24 cellular contexts compared by ENCODE assay signal in genomic region chr7:150731916-150732315, GRCh38. TPM values are rescaled to one million over a fixed set of nuclear protein-coding genes. Genes with fewer than 3 reads are reported as not detected.
DNase-seq lines count a peak whose midpoint lies in the region; ATAC-seq lines count a peak whose summit lies in the region.
"Had no signal": no experiment of that assay in that cellular context is flagged by ENCODE, and none has a peak within 500 bp of the region (broad histone marks: within the 10 kb centered on the region; RNA-seq: fewer than 3 reads in every experiment).

No MANE protein-coding gene starts in this region.

- peak; percentile 49 for ATAC-seq in T-helper 17 cell
- peak; percentile 47 for ATAC-seq in activated naive CD8-positive, alpha-beta T cell treated with anti-CD3 and anti-CD28 coated beads, Interleukin-2, amount 50 U/mL, for 24 hours
- ATAC-seq: foreskin keratinocyte, left lung, sciatic nerve had no signal

- DNase-seq in activated naive CD4-positive, alpha-beta T cell treated with anti-CD3 and anti-CD28 coated beads for 36 hours: peak; percentile 63
- DNase-seq in activated naive CD4-positive, alpha-beta T cell (lab: John Stamatoyannopoulos, UW): no peak
- DNase-seq in T-helper 17 cell (no peak), medulla oblongata (ENCODE audit: extremely low spot score) (no peak), amniotic stem cell (lab: John Stamatoyannopoulos, UW) (no peak)
- no peak for DNase-seq in activated naive CD8-positive, alpha-beta T cell treated with anti-CD3 and anti-CD28 coated beads, Interleukin-2, amount 50 U/mL, for 24 hours
- DNase-seq in stimulated activated CD4-positive, alpha-beta T cell treated with anti-CD3 and anti-CD28 coated beads, Interleukin-4, amount 100 ng/mL, for 24 hours: no peak
- DNase-seq: activated CD4-positive, alpha-beta T cell treated with anti-CD3 and anti-CD28 coated beads, Interleukin-2, amount 50 U/mL, for 4 hours; activated effector memory CD4-positive, alpha-beta T cell treated with Interleukin-2 at 50 U/mL for 16 hours; cerebellar nuclear complex; erythroblast; foreskin keratinocyte; H7; left lung; NCI-H1105 treated with DMSO at 0.1 percent for 48 hours; NCI-H2081; nephron progenitor cell; SIG-M5; stimulated activated CD4-positive, alpha-beta T cell treated with anti-CD3 and anti-CD28 coated beads, Interleukin-15, amount 100 ng/mL, for 24 hours had no signal

- intact Hi-C loops in activated naive CD4-positive, alpha-beta T cell treated with anti-CD3 and anti-CD28 coated beads for 36 hours (cut with micrococcal nuclease): loop anchor here (1.0 to 2.0 kb wide), 3 partner anchors 16 to 164 kb away; partner anchors contain the start of genes GIMAP1 and GIMAP2

- peaks cover 4% of the 10 kb centered on the region for H3K9me3 ChIP-seq in T-helper 17 cell (ENCODE audit: control insufficient read depth, low read length, poor library complexity, severe bottlenecking)
- H3K9me3 ChIP-seq: suprapubic skin had no signal

- no peaks in the 10 kb centered on the region for H3K27me3 Mint-ChIP-seq in activated naive CD4-positive, alpha-beta T cell treated with anti-CD3 and anti-CD28 coated beads for 36 hours (ENCODE audit: low read depth)
- H3K27me3 Mint-ChIP-seq in T-helper 17 cell: no peaks in the 10 kb centered on the region
- no peaks in the 10 kb centered on the region for H3K27me3 Mint-ChIP-seq in activated naive CD8-positive, alpha-beta T cell treated with anti-CD3 and anti-CD28 coated beads, Interleukin-2, amount 50 U/mL, for 24 hours
- H3K27me3 Mint-ChIP-seq in stimulated activated naive CD8-positive, alpha-beta T cell treated with anti-CD3 and anti-CD28 coated beads, Interleukin-15, Interleukin-2, amounts not matched to agents 100 ng/mL and 50 ng/mL, for 24 hours: no peaks in the 10 kb centered on the region

- H3K4me3 Mint-ChIP-seq in activated naive CD4-positive, alpha-beta T cell treated with anti-CD3 and anti-CD28 coated beads for 36 hours: peak overlapping the region; percentile 22
- H3K4me3 Mint-ChIP-seq in T-helper 17 cell: peak overlapping the region; percentile 61
- peak overlapping the region; percentile 75 for H3K4me3 Mint-ChIP-seq in activated naive CD8-positive, alpha-beta T cell treated with anti-CD3 and anti-CD28 coated beads, Interleukin-2, amount 50 U/mL, for 24 hours
- peak overlapping the region; percentile 74 for H3K4me3 Mint-ChIP-seq in stimulated activated naive CD8-positive, alpha-beta T cell treated with anti-CD3 and anti-CD28 coated beads, Interleukin-15, Interleukin-2, amounts not matched to agents 100 ng/mL and 50 ng/mL, for 24 hours
- H3K4me3 Mint-ChIP-seq: mesothelial cell of epicardium, nephron progenitor cell had no signal

- peak overlapping the region; percentile 95 for H3K27ac Mint-ChIP-seq in activated naive CD4-positive, alpha-beta T cell treated with anti-CD3 and anti-CD28 coated beads for 36 hours
- peak overlapping the region; percentile 98 for H3K27ac Mint-ChIP-seq in T-helper 17 cell
- peak overlapping the region; percentile 94 for H3K27ac Mint-ChIP-seq in activated naive CD8-positive, alpha-beta T cell treated with anti-CD3 and anti-CD28 coated beads, Interleukin-2, amount 50 U/mL, for 24 hours
- H3K27ac Mint-ChIP-seq in stimulated activated naive CD8-positive, alpha-beta T cell treated with anti-CD3 and anti-CD28 coated beads, Interleukin-15, Interleukin-2, amounts not matched to agents 100 ng/mL and 50 ng/mL, for 24 hours: peak overlapping the region; percentile 96
- H3K27ac Mint-ChIP-seq: mesothelial cell of epicardium, nephron progenitor cell had no signal

- peaks cover 87% of the 10 kb centered on the region for H3K4me1 Mint-ChIP-seq in activated naive CD4-positive, alpha-beta T cell treated with anti-CD3 and anti-CD28 coated beads for 36 hours (ENCODE audit: low read depth)
- H3K4me1 Mint-ChIP-seq in T-helper 17 cell: peaks cover 55% of the 10 kb centered on the region
- peaks cover 78% of the 10 kb centered on the region for H3K4me1 Mint-ChIP-seq in activated naive CD8-positive, alpha-beta T cell treated with anti-CD3 and anti-CD28 coated beads, Interleukin-2, amount 50 U/mL, for 24 hours
- H3K4me1 Mint-ChIP-seq in stimulated activated naive CD8-positive, alpha-beta T cell treated with anti-CD3 and anti-CD28 coated beads, Interleukin-15, Interleukin-2, amounts not matched to agents 100 ng/mL and 50 ng/mL, for 24 hours (ENCODE audit: low read depth): peaks cover 81% of the 10 kb centered on the region
- H3K4me1 Mint-ChIP-seq: mesothelial cell of epicardium had no signal

- H3K9me3 Mint-ChIP-seq in activated naive CD4-positive, alpha-beta T cell treated with anti-CD3 and anti-CD28 coated beads for 36 hours: peaks cover 19% of the 10 kb centered on the region
- peaks cover 22% of the 10 kb centered on the region for H3K9me3 Mint-ChIP-seq in activated naive CD8-positive, alpha-beta T cell treated with anti-CD3 and anti-CD28 coated beads, Interleukin-2, amount 50 U/mL, for 24 hours
- H3K9me3 Mint-ChIP-seq in stimulated activated naive CD8-positive, alpha-beta T cell treated with anti-CD3 and anti-CD28 coated beads, Interleukin-15, Interleukin-2, amounts not matched to agents 100 ng/mL and 50 ng/mL, for 24 hours: peaks cover 17% of the 10 kb centered on the region

- CTCF ChIA-PET in activated naive CD4-positive, alpha-beta T cell treated with anti-CD3 and anti-CD28 coated beads for 36 hours (lab: Charles Lee): interaction anchor here (0.9 to 2.4 kb wide), 6 partner anchors 9 to 283 kb away, joined by 3 to 25 read pairs (median 7); partner anchors contain the start of gene GIMAP1

- H3K36me3 Mint-ChIP-seq in activated naive CD4-positive, alpha-beta T cell treated with anti-CD3 and anti-CD28 coated beads for 36 hours (ENCODE audit: low read depth): peaks cover 18% of the 10 kb centered on the region
- H3K36me3 Mint-ChIP-seq in T-helper 17 cell (ENCODE audit: low read depth): no peaks in the 10 kb centered on the region
- H3K36me3 Mint-ChIP-seq in activated naive CD8-positive, alpha-beta T cell treated with anti-CD3 and anti-CD28 coated beads, Interleukin-2, amount 50 U/mL, for 24 hours (ENCODE audit: low read depth): peaks cover 20% of the 10 kb centered on the region
- peaks cover 22% of the 10 kb centered on the region for H3K36me3 Mint-ChIP-seq in stimulated activated naive CD8-positive, alpha-beta T cell treated with anti-CD3 and anti-CD28 coated beads, Interleukin-15, Interleukin-2, amounts not matched to agents 100 ng/mL and 50 ng/mL, for 24 hours (ENCODE audit: low read depth)
- H3K36me3 Mint-ChIP-seq: mesothelial cell of epicardium had no signal

RNA-seq across cellular contexts. Expression of gene GIMAP5, which starts 5.3 kb away (rescaled TPM):
- total RNA-seq in activated naive CD4-positive, alpha-beta T cell treated with anti-CD3 and anti-CD28 coated beads for 36 hours: 10 to 100 TPM; 32.1 to 32.3 TPM
- total RNA-seq in T-helper 17 cell: 10 to 100 TPM; 44.1 to 65.3 TPM
- total RNA-seq: foreskin keratinocyte, H7, mesothelial cell of epicardium had no signal

RNA-seq across cellular contexts. Expression of gene GIMAP1, which starts 15.5 kb away (rescaled TPM):
- total RNA-seq in activated naive CD4-positive, alpha-beta T cell treated with anti-CD3 and anti-CD28 coated beads for 36 hours: 1 to 10 TPM; 5.1 to 5.3 TPM
- 10 to 100 TPM; 14.1 to 23.0 TPM for total RNA-seq in T-helper 17 cell
- total RNA-seq: astrocyte, foreskin keratinocyte, H7, mesothelial cell of epicardium had no signal

RNA-seq across cellular contexts. Expression of gene GIMAP2, which starts 46.4 kb away (rescaled TPM):
- 10 to 100 TPM; 45.0 to 49.5 TPM for total RNA-seq in activated naive CD4-positive, alpha-beta T cell treated with anti-CD3 and anti-CD28 coated beads for 36 hours
- total RNA-seq in T-helper 17 cell: 10 to 100 TPM; 53.7 to 68.2 TPM
- total RNA-seq: astrocyte, H7, mesothelial cell of epicardium had no signal

Comparison
In these comparisons a context has a peak if more than half of its experiments do, and no peak if none do; other contexts are left out.
1. H3K4me3 Mint-ChIP-seq: peak in every context shown above with its lines; median percentile 75 in activated naive CD8-positive, alpha-beta T cell treated with anti-CD3 and anti-CD28 coated beads, Interleukin-2, amount 50 U/mL, for 24 hours; 74 in stimulated activated naive CD8-positive, alpha-beta T cell treated with anti-CD3 and anti-CD28 coated beads, Interleukin-15, Interleukin-2, amounts not matched to agents 100 ng/mL and 50 ng/mL, for 24 hours; 61 in T-helper 17 cell; 22 in activated naive CD4-positive, alpha-beta T cell treated with anti-CD3 and anti-CD28 coated beads for 36 hours.